Comparison of ENCODE assay signal across 8 cellular contexts in genomic region chr2:38076250-38076709, GRCh38. TPM values are rescaled to one million over a fixed set of nuclear protein-coding genes. Genes with fewer than 3 reads are reported as not detected.
A peak's percentile ranks its signal among the peaks of the same experiment; 100 is the strongest.
DNase-seq lines count a peak whose midpoint lies in the region; ATAC-seq, FAIRE-seq and TF ChIP-seq lines count a peak whose summit lies in the region.

No MANE protein-coding gene starts in this region.

- ATAC-seq in GM19452 (IDR thresholded peaks at IDR 0.05; ENCODE audit: unreplicated experiment) (peak; percentile 48), lung (ENCODE audit: insufficient read depth, low FRiP score) (peak; percentile 67)

- peak overlapping the region; percentile 66 for H3K4me3 ChIP-seq in lung
- H3K4me3 ChIP-seq in SJCRH30, result no peak overlapping the region

- H3K36me3 ChIP-seq in lung (ENCODE audit: control insufficient read depth in 2 of 2, insufficient read depth in 2 of 2, low read length in 2 of 2) (no peaks in the 10 kb centered on the region), SJCRH30 (no peaks in the 10 kb centered on the region)

- TF ChIP-seq CTCF in D721Med (IDR thresholded peaks at IDR 0.05; ENCODE audit: insufficient read depth, missing control alignments) (peak; percentile 36), lung (IDR thresholded peaks at IDR 0.05; ENCODE audit: control extremely low read depth, extremely low read depth) (no peak)

- FAIRE-seq in D721Med (lab: Jason Lieb, UNC), result no peak

- 0% methylated on average over 38 to 39 of the region's 39 CpGs for WGBS in lung, 2 donors

- H3K4me1 ChIP-seq in lung (ENCODE audit: control insufficient read depth in 2 of 2, insufficient read depth in 2 of 2, low read length in 2 of 2) (peaks cover 0 to 19% of the 10 kb centered on the region in 2 donors), SJCRH30 (no peaks in the 10 kb centered on the region)

- H3K27ac ChIP-seq in lung (ENCODE audit: low read depth in 1 of 2, low read length in 1 of 2), result peak overlapping the region; percentile 56 to 93
- H3K27ac ChIP-seq in SJCRH30, result no peak overlapping the region

- H3K9me3 ChIP-seq in lung (ENCODE audit: control insufficient read depth in 2 of 2, insufficient read depth in 1 of 2, low read length in 1 of 2) (peaks cover 0 to 8% of the 10 kb centered on the region in 2 donors), SJCRH30 (replicated peaks) (no peaks in the 10 kb centered on the region)

- no peaks in the 10 kb centered on the region for H3K27me3 ChIP-seq in lung (ENCODE audit: control insufficient read depth, insufficient read depth)
- H3K27me3 ChIP-seq in SJCRH30, result no peaks in the 10 kb centered on the region

- DNase-seq in D721Med (ENCODE audit: insufficient read length, low spot score) (no peak), HT-29 (ENCODE audit: low spot score) (peak; percentile 94), SKM-1 (lab: John Stamatoyannopoulos, UW; ENCODE audit: unreplicated experiment) (peak; percentile 66), dermis blood vessel endothelial cell (peak; percentile 42), lung (ENCODE audit: low spot score) (peak; percentile 83), SJCRH30 (no peak)
- DNase-seq in stimulated activated CD8-positive, alpha-beta memory T cell treated with anti-CD3 and anti-CD28 coated beads, Interleukin-15, amount 100 ng/mL, for 48 hours (ENCODE audit: low read depth in 2 of 2), result peak; percentile 62 to 64

RNA-seq across cellular contexts. Expression of gene CYP1B1, which starts 0.3 kb away (rescaled TPM):
- 13.5 and 17.7 TPM in 2 replicates for total RNA-seq in HT-29 (2014; rRNA removed; shearing (Covaris generic))
- total RNA-seq in dermis blood vessel endothelial cell (2.7 and 5.6 TPM in 2 replicates), lung (10 to 100 TPM in 1 of 2 donors, 1 to 10 TPM in 1; 9.8 to 47.7 TPM)
- 10 to 100 TPM; 29.3 to 33.2 TPM for polyA plus RNA-seq in lung
- not detected in 2 replicates for total RNA-seq in SJCRH30 (2014; rRNA removed; shearing (Covaris generic))

Comparison
In these comparisons a context has a peak if more than half of its experiments do, and no peak if none do; other contexts are left out.
1. DNase-seq: peak in HT-29 (single experiment), SKM-1 (single experiment), dermis blood vessel endothelial cell (single experiment), lung (single experiment) and stimulated activated CD8-positive, alpha-beta memory T cell treated with anti-CD3 and anti-CD28 coated beads, Interleukin-15, amount 100 ng/mL, for 48 hours (2 of 2); none in D721Med (single experiment) and SJCRH30 (0 of 2).